ENCODE assay signal across 8 cellular contexts in the genomic region with DNA sequence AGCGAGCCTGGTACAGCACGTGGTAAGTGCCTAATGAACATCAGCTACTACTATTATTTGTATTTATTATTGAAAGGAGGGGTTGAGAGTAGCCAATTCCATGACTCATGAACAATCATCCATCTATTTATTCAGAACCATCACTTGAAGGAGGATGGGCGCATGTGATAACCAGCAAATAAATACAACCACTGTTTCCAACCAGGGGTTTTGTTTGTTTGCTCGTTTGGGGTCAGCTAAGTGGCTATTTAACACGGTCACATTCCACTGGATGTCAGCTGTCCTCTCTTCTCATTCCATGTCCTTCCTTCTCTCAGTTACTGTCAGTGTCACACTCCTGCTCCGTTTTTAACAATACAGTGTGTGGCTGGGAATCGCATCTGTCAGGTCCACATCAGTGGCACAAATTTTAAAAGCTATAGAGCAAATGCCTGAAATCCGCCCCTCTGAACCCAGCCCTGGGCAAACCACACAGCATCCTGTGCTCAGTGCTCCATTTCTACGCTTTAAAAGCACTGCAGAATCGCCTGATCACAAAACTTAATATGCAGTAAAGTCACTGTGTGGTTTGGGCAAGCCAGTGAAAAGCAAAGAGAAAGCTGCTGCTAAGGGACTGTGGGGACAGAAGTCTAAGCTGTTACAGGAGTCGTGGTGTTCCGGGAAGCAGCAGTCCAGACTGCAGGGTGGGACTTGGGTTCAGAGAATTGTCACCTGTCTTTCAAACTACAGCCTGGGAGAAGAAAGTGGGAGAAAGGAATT. TPM values are rescaled to one million over a fixed set of nuclear protein-coding genes. Genes with fewer than 3 reads are reported as not detected.
DNase-seq lines count a peak whose midpoint lies in the region; ATAC-seq, FAIRE-seq and TF ChIP-seq lines count a peak whose summit lies in the region.

No MANE protein-coding gene starts in this region.

- CTCF ChIA-PET in GM10248 (lab: Yijun Ruan, JAX): interaction anchor here (1.0 to 8.2 kb wide), 13 partner anchors 9 to 140 kb away, joined by 3 to 84 read pairs (median 5); a partner anchor contains a TSS

- no peak for TF ChIP-seq CTCF in dorsolateral prefrontal cortex (IDR thresholded peaks at IDR 0.05 in 54 of 56, conservative IDR thresholded peaks at IDR 0.05 in 2 of 56; ENCODE audit: low read depth in 1 of 56, partially characterized antibody in 56 of 56)
- no peak for TF ChIP-seq CTCF in neural crest cell (conservative IDR thresholded peaks at IDR 0.05)
- no peak for TF ChIP-seq CTCF in GM10248 (IDR thresholded peaks at IDR 0.05; ENCODE audit: control extremely low read depth, extremely low read depth, low read depth, missing control alignments)

- no peak overlapping the region for H3K4me3 Mint-ChIP-seq in neural crest cell

- peak overlapping the region in 9 of 59 donors; percentile 1 to 28 (median 12) for H3K4me3 ChIP-seq in dorsolateral prefrontal cortex

- FAIRE-seq in urothelium cell line (lab: Jason Lieb, UNC): no peak

- H3K36me3 Mint-ChIP-seq in neural crest cell (ENCODE audit: low read depth): peaks cover 5% of the 10 kb centered on the region

- peak overlapping the region; percentile 5 for H3K27ac Mint-ChIP-seq in neural crest cell (ENCODE audit: unreplicated experiment)

- DNase-seq in DMS53 treated with DMSO at 0.1 percent for 48 hours (lab: John Stamatoyannopoulos, UW; ENCODE audit: unreplicated experiment): peak; percentile 30
- DNase-seq in NCI-H2029 (lab: John Stamatoyannopoulos, UW): peak; percentile 85
- DNase-seq in dorsolateral prefrontal cortex: no peak
- DNase-seq in neural crest cell (ENCODE audit: low read depth, low spot score): no peak
- DNase-seq in GM10248 (ENCODE audit: extremely low spot score): no peak
- DNase-seq in urothelium cell line (ENCODE audit: low spot score): no peak
- DNase-seq in SIG-M5 (lab: John Stamatoyannopoulos, UW): no peak

- H3K27me3 Mint-ChIP-seq in neural crest cell (ENCODE audit: low read depth): no peaks in the 10 kb centered on the region

- peaks cover 59% of the 10 kb centered on the region for H3K4me1 Mint-ChIP-seq in neural crest cell

- POLR2A ChIA-PET in GM10248 (lab: Yijun Ruan, JAX): interaction anchor here (0.6 to 2.7 kb wide), 3 partner anchors 22 to 517 kb away, joined by 3 to 7 read pairs (median 3); no protein-coding TSS in a partner anchor

- H3K27ac ChIP-seq in dorsolateral prefrontal cortex: peak overlapping the region in 39 of 59 donors; percentile 1 to 87 (median 41)

- no peaks in the 10 kb centered on the region for H3K9me3 Mint-ChIP-seq in neural crest cell

- H3K27me3 ChIP-seq in dorsolateral prefrontal cortex: no peaks in the 10 kb centered on the region

- intact Hi-C loops in dorsolateral prefrontal cortex (cut with DNase I): loop anchor here in 1 of 2 donors (10.0 kb wide), 1 partner anchor 77 kb away; no protein-coding TSS in a partner anchor

- ATAC-seq in HG03039 (IDR thresholded peaks at IDR 0.05; ENCODE audit: unreplicated experiment): no peak

RNA-seq across cellular contexts. Expression of a gene that starts 8.5 kb away (rescaled TPM):
- total RNA-seq in dorsolateral prefrontal cortex: 100 to 1,000 TPM in 115 of 120 experiments, 10 to 100 TPM in 5; 96.5 to 222 (median 138) TPM
- 66.2 and 68.1 TPM in 2 replicates for total RNA-seq in neural crest cell

Comparison
In these comparisons a context has a peak if more than half of its experiments do, and no peak if none do; other contexts are left out.
1. DNase-seq: peak in DMS53 treated with DMSO at 0.1 percent for 48 hours (single experiment) and NCI-H2029 (single experiment); none in dorsolateral prefrontal cortex (0 of 10), neural crest cell (single experiment), GM10248 (single experiment), urothelium cell line (single experiment) and SIG-M5 (single experiment).